8 cellular contexts compared by ENCODE assay signal in genomic region chr11:64996710-64997380, GRCh38. TPM values are rescaled to one million over a fixed set of nuclear protein-coding genes. Genes with fewer than 3 reads are reported as not detected.
DNase-seq lines count a peak whose midpoint lies in the region; ATAC-seq, FAIRE-seq and TF ChIP-seq lines count a peak whose summit lies in the region.

Gene BATF2, minus strand, starts transcription at chr11:64996971. Its CDS starts 57 bp downstream, at chr11:64996914.

- no peak within 1 kb of the TSS for H2BK120ac ChIP-seq in trophoblast cell (ENCODE audit: insufficient read depth, low read length, poor library complexity)

- no peaks in the 10 kb centered on the region for H3K9me3 ChIP-seq in A673 (ENCODE audit: low read depth, low read length, poor library complexity, severe bottlenecking)
- no peaks in the 10 kb centered on the region for H3K9me3 ChIP-seq in adrenal gland (replicated peaks in 1 of 3)
- H3K9me3 ChIP-seq in trophoblast cell (ENCODE audit: insufficient read depth, low read depth, low read length), result no peaks in the 10 kb centered on the region

- no peaks in the 10 kb centered on the region for H3K79me2 ChIP-seq in trophoblast cell (ENCODE audit: control insufficient read depth, insufficient read depth, low read length, poor library complexity)

- TF ChIP-seq CTCF in A673 (conservative IDR thresholded peaks at IDR 0.05; ENCODE audit: low read depth, low read length) (peak; percentile 48), adrenal gland (IDR thresholded peaks at IDR 0.05) (peak; percentile 35 to 78 (median 62))

- no peaks in the 10 kb centered on the region for H3K4me1 ChIP-seq in A673 (ENCODE audit: insufficient read depth, low read length, poor library complexity, severe bottlenecking)
- H3K4me1 ChIP-seq in adrenal gland (replicated peaks in 1 of 2), result peaks cover 15 to 16% of the 10 kb centered on the region in 2 donors
- no peaks in the 10 kb centered on the region for H3K4me1 ChIP-seq in trophoblast cell (ENCODE audit: control insufficient read depth in 1 of 2, insufficient read depth in 2 of 2, low read length in 2 of 2)

- peak; percentile 62 for FAIRE-seq in GM12892 (lab: Jason Lieb, UNC)

- no peak within 1 kb of the TSS for H3K27ac ChIP-seq in A673 (ENCODE audit: low read depth, low read length, poor library complexity, severe bottlenecking)
- peak within 1 kb of the TSS in 4 of 5 donors; percentile 48 to 81 (median 62) for H3K27ac ChIP-seq in adrenal gland
- H3K27ac ChIP-seq in trophoblast cell (ENCODE audit: low read depth, low read length), result no peak within 1 kb of the TSS

- H2AK5ac ChIP-seq in trophoblast cell (ENCODE audit: low read length), result no peak within 1 kb of the TSS

- no peaks in the 10 kb centered on the region for H3K79me1 ChIP-seq in trophoblast cell (ENCODE audit: low read length)

- no peak within 1 kb of the TSS for H3K18ac ChIP-seq in trophoblast cell (ENCODE audit: low read length)

- H4K8ac ChIP-seq in trophoblast cell (ENCODE audit: low read depth, low read length), result no peak within 1 kb of the TSS

- H3K4me2 ChIP-seq in trophoblast cell (ENCODE audit: low read length), result no peak within 1 kb of the TSS

- no peak within 1 kb of the TSS for H2AFZ ChIP-seq in trophoblast cell (ENCODE audit: insufficient read depth, low read length, poor library complexity)

- H3K4me3 ChIP-seq in A673 (ENCODE audit: low read depth, low read length, poor library complexity, severe bottlenecking), result peak within 1 kb of the TSS; percentile 24
- peak within 1 kb of the TSS in 2 of 4 donors; percentile 29 to 57 for H3K4me3 ChIP-seq in adrenal gland
- no peak within 1 kb of the TSS for H3K4me3 ChIP-seq in trophoblast cell (ENCODE audit: low read depth, low read length)

- no peak within 1 kb of the TSS for H2BK12ac ChIP-seq in trophoblast cell (ENCODE audit: low read length)

- DNase-seq in A673 (ENCODE audit: low spot score) (peak; percentile 62), GM12892 (ENCODE audit: insufficient read length) (peak; percentile 46), NCI-H2227 (lab: John Stamatoyannopoulos, UW; ENCODE audit: unreplicated experiment) (peak; percentile 56), adrenal gland (peak; percentile 72 to 94 (median 89)), left ventricle myocardium superior (peak; percentile 71), trophoblast cell (peak; percentile 51 to 77)
- DNase-seq in effector CD4-positive, alpha-beta T cell, result no peak

- CTCF ChIA-PET in A673 (lab: Charles Lee), result interaction anchor here (1.2 kb wide), 1 partner anchor 149 kb away, joined by 3 read pairs; no protein-coding TSS in a partner anchor

- H3K36me3 ChIP-seq in A673 (ENCODE audit: insufficient read depth, low read length, poor library complexity, severe bottlenecking), result no peaks in the 10 kb centered on the region
- no peaks in the 10 kb centered on the region for H3K36me3 ChIP-seq in adrenal gland (replicated peaks in 1 of 2)
- no peaks in the 10 kb centered on the region for H3K36me3 ChIP-seq in trophoblast cell (ENCODE audit: control insufficient read depth in 1 of 2, insufficient read depth in 2 of 2, low read length in 2 of 2)

- H3K14ac ChIP-seq in trophoblast cell (ENCODE audit: low read length), result no peak within 1 kb of the TSS

- H3K4ac ChIP-seq in trophoblast cell (ENCODE audit: low read depth, low read length), result no peak within 1 kb of the TSS

- ATAC-seq in left ventricle myocardium superior, result peak; percentile 92
- ATAC-seq in HG03135 (IDR thresholded peaks at IDR 0.05; ENCODE audit: unreplicated experiment), result no peak

- no peak within 1 kb of the TSS for H3K23ac ChIP-seq in trophoblast cell (ENCODE audit: low read length)

- POLR2A ChIA-PET in A673 (lab: Charles Lee; ENCODE audit: low non-redundant PET), result no interaction called here

- no peak within 1 kb of the TSS for H4K12ac ChIP-seq in trophoblast cell (ENCODE audit: low read depth, low read length)

- no peak within 1 kb of the TSS for H3K9ac ChIP-seq in trophoblast cell (ENCODE audit: low read length)

- WGBS in adrenal gland, 4 donors, result 16 to 32% (median 23%) methylated on average over 4 to 9 of the region's 9 CpGs
- WGBS in trophoblast cell (ENCODE audit: extremely low coverage, insufficient coverage, insufficient read length), result no CpG with 5 or more reads among the region's 9 CpGs

- H4K91ac ChIP-seq in trophoblast cell (ENCODE audit: low read depth, low read length), result no peak within 1 kb of the TSS

- no peaks in the 10 kb centered on the region for H3K27me3 ChIP-seq in A673 (replicated peaks; ENCODE audit: insufficient read depth, low read depth, low read length, poor library complexity)
- no peaks in the 10 kb centered on the region for H3K27me3 ChIP-seq in adrenal gland
- no peaks in the 10 kb centered on the region for H3K27me3 ChIP-seq in trophoblast cell (ENCODE audit: insufficient read depth, low read length)

- no peak for TF ChIP-seq POLR2A in GM12892 (IDR thresholded peaks at IDR 0.05; ENCODE audit: low read depth, low read length)
- peak; percentile 46 to 84 for TF ChIP-seq POLR2A in adrenal gland (IDR thresholded peaks at IDR 0.05)

- intact Hi-C loops in A673 (cut with micrococcal nuclease; ENCODE audit: unreplicated experiment), result no loop called here
- intact Hi-C loops in adrenal gland (cut with DNase I), result loop anchor here in 1 of 2 donors (10.0 kb wide), 2 partner anchors 62 to 152 kb away; partner anchors contain the start of genes CDC42BPG and GPHA2
- intact Hi-C loops in left ventricle myocardium superior (cut with micrococcal nuclease), result no loop called here

- BruUV-seq in A673 (replicated peaks; lab: Mats Ljungman, UMichigan), result no TSS peak

- H2BK5ac ChIP-seq in trophoblast cell (ENCODE audit: low read depth, low read length, poor library complexity), result no peak within 1 kb of the TSS

RNA-seq across cellular contexts. Expression of gene BATF2, which starts in this region (rescaled TPM):
- total RNA-seq in A673 (2021) (not detected in 2 replicates), adrenal gland (10 to 100 TPM in 2 of 8 donors, 1 to 10 TPM in 6; 3.6 to 34.5 (median 7.0) TPM), left ventricle myocardium superior (1.2 TPM)
- not detected for polyA plus RNA-seq in GM12892 (2012; ENCODE audit: missing spikeins)
- 1 to 10 TPM; 3.3 to 8.5 (median 3.7) TPM for polyA plus RNA-seq in adrenal gland
- polyA plus RNA-seq in trophoblast cell (2013), result 0.03 TPM in 1 of 2 replicates, not detected in the other

Comparison
In these comparisons a context has a peak if more than half of its experiments do, and no peak if none do; other contexts are left out.
1. Peak in DNase-seq and H3K4me3 ChIP-seq in A673; RNA of the gene not detected or under 1 TPM.
2. H3K27ac ChIP-seq: peak in adrenal gland (4 of 5); none in A673 (single experiment) and trophoblast cell (single experiment).